24 cellular contexts compared by ENCODE assay signal in the genomic region with DNA sequence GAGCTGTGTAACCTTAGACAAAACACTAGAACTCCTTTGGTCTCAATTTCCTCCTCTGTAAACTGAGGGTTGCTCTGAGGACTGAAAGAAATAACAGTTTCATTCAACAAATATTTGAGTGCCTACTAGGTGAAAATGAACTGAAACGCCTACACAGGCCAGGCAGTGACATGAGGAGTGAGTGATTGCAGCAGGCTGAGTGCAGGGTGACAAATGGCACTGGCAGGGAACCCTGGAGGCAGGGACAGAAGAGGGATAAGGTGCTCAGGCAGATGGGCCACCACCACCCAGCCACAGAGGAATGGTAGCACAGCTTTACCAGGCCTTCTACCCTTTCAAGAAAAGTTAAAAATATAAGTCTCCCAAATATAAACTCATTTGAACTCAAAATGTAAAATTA. TPM values are rescaled to one million over a fixed set of nuclear protein-coding genes. Genes with fewer than 3 reads are reported as not detected.
A peak's percentile ranks its signal among the peaks of the same experiment; 100 is the strongest.
DNase-seq lines count a peak whose midpoint lies in the region; ATAC-seq, FAIRE-seq and TF ChIP-seq lines count a peak whose summit lies in the region.
"Had no signal": no experiment of that assay in that cellular context is flagged by ENCODE, and none has a peak within 500 bp of the region (broad histone marks: within the 10 kb centered on the region; RNA-seq: fewer than 3 reads in every experiment).

No MANE protein-coding gene starts in this region.

- H3K4me1 ChIP-seq in mammary epithelial cell (ENCODE audit: insufficient read depth, low read length) = peaks cover 32% of the 10 kb centered on the region
- no peaks in the 10 kb centered on the region for H3K4me1 ChIP-seq in small intestine (ENCODE audit: control insufficient read depth in 2 of 2, insufficient read depth in 1 of 2, low read depth in 1 of 2, low read length in 1 of 2)
- H3K4me1 ChIP-seq: foreskin keratinocyte had no signal

- H3K27ac Mint-ChIP-seq in MCF 10A (ENCODE audit: low read depth, unreplicated experiment) = no peak overlapping the region
- H3K27ac Mint-ChIP-seq in nephron progenitor cell = peak overlapping the region; percentile 92
- H3K27ac Mint-ChIP-seq: activated naive CD4-positive, alpha-beta T cell treated with anti-CD3 and anti-CD28 coated beads, Interleukin-2, amount 50 U/mL, for 24 hours; GM23338 had no signal

- 0% methylated on average over 1 of the region's 1 CpG for WGBS in mammary epithelial cell (ENCODE audit: low coverage, missing lambda C conversion rate)
- WGBS in small intestine, 3 donors = 83 to 92% (median 86%) methylated on average over 1 of the region's 1 CpG

- peaks cover 5% of the 10 kb centered on the region for H3K4me1 Mint-ChIP-seq in MCF 10A (ENCODE audit: insufficient read depth, unreplicated experiment)
- peaks cover 18% of the 10 kb centered on the region for H3K4me1 Mint-ChIP-seq in nephron progenitor cell
- H3K4me1 Mint-ChIP-seq: activated naive CD4-positive, alpha-beta T cell treated with anti-CD3 and anti-CD28 coated beads, Interleukin-2, amount 50 U/mL, for 24 hours had no signal

- no peak overlapping the region for H2AFZ ChIP-seq in mammary epithelial cell (ENCODE audit: low read depth, low read length)
- H2AFZ ChIP-seq: GM23338 had no signal

- POLR2A ChIA-PET in MCF 10A (lab: Yijun Ruan, JAX) = interaction anchor here (0.7 to 2.5 kb wide), 6 partner anchors 10 to 39 kb away, joined by 3 to 10 read pairs (median 4); no protein-coding TSS in a partner anchor

- H3K9me3 Mint-ChIP-seq in MCF 10A (ENCODE audit: unreplicated experiment) = no peaks in the 10 kb centered on the region
- H3K9me3 Mint-ChIP-seq in nephron progenitor cell = no peaks in the 10 kb centered on the region
- H3K9me3 Mint-ChIP-seq: activated naive CD4-positive, alpha-beta T cell treated with anti-CD3 and anti-CD28 coated beads, Interleukin-2, amount 50 U/mL, for 24 hours; GM23338 had no signal

- H3K36me3 ChIP-seq in mammary epithelial cell (ENCODE audit: insufficient read depth, low read length) (peaks cover 46% of the 10 kb centered on the region), small intestine (ENCODE audit: control insufficient read depth in 2 of 2, insufficient read depth in 2 of 2, low read length in 2 of 2) (peaks cover 4 to 7% of the 10 kb centered on the region in 2 donors)

- DNase-seq in mammary epithelial cell (no peak), MCF 10A (ENCODE audit: unreplicated experiment) (no peak), nephron progenitor cell (no peak), activated gamma-delta T cell treated with Interleukin-2 at 50 U/mL for 16 hours (no peak), small intestine (no peak)
- DNase-seq: activated CD4-positive, alpha-beta T cell treated with anti-CD3 and anti-CD28 coated beads, Interleukin-2, amount 50 U/mL, for 1 hour; activated T-cell treated with anti-CD3 and anti-CD28 coated beads for 4 hours; cortex of kidney; foreskin keratinocyte; left cardiac atrium; NCI-H187 treated with DMSO at 0.1 percent for 48 hours; stimulated activated CD4-positive, alpha-beta T cell treated with anti-CD3 and anti-CD28 coated beads, Interleukin-2, amount 100 ng/mL, for 48 hours; stomach; SW 1271 had no signal

- dilution Hi-C loops in mammary epithelial cell (cut with HindIII; ENCODE audit: low sequenced_read_pairs) = no loop called here

- H3K27ac ChIP-seq in mammary epithelial cell (ENCODE audit: insufficient read depth, low read depth, low read length) (peak overlapping the region; percentile 61), cingulate gyrus (ENCODE audit: low read depth, low read length) (peak overlapping the region; percentile 86), temporal lobe (ENCODE audit: low read depth, low read length) (peak overlapping the region; percentile 98), small intestine (ENCODE audit: low read depth in 1 of 2, low read length in 1 of 2) (no peak overlapping the region)
- H3K27ac ChIP-seq: foreskin keratinocyte, KMS-11, stomach, vagina had no signal

- H3K9me3 ChIP-seq in mammary epithelial cell (replicated peaks; ENCODE audit: insufficient read depth, low read length) (no peaks in the 10 kb centered on the region), small intestine (ENCODE audit: control insufficient read depth, low read depth) (no peaks in the 10 kb centered on the region)
- H3K9me3 ChIP-seq: stomach, vagina had no signal

- BruUV-seq in mammary epithelial cell (replicated peaks; lab: Mats Ljungman, UMichigan) (no TSS peak), MCF 10A (replicated peaks; lab: Mats Ljungman, UMichigan) (no TSS peak)

- no peaks in the 10 kb centered on the region for H3K27me3 ChIP-seq in mammary epithelial cell (ENCODE audit: insufficient read depth, low read length)
- no peaks in the 10 kb centered on the region for H3K27me3 ChIP-seq in small intestine (ENCODE audit: control insufficient read depth in 2 of 2, insufficient read depth in 2 of 2, low read length in 2 of 2)
- H3K27me3 ChIP-seq: foreskin keratinocyte, stomach, vagina had no signal

- FAIRE-seq in small intestine (lab: Jason Lieb, UNC) = no peak
- FAIRE-seq: G401.6 had no signal

- CTCF ChIA-PET in mammary epithelial cell (lab: Charles Lee; ENCODE audit: low non-redundant PET) = no interaction called here
- CTCF ChIA-PET in MCF 10A (lab: Yijun Ruan, JAX) = interaction anchor here (2.0 kb wide), 1 partner anchor 11 kb away, joined by 4 read pairs; the partner anchor contains the start of gene RNU4ATAC

- peaks cover 64% of the 10 kb centered on the region for H3K79me2 ChIP-seq in mammary epithelial cell (ENCODE audit: insufficient read depth, low read length)

- intact Hi-C loops in mammary epithelial cell (cut with micrococcal nuclease) = no loop called here
- intact Hi-C loops in MCF 10A (cut with micrococcal nuclease) = no loop called here

- H3K36me3 Mint-ChIP-seq in MCF 10A (ENCODE audit: insufficient read depth, unreplicated experiment) = peaks cover 83% of the 10 kb centered on the region
- peaks cover 45% of the 10 kb centered on the region for H3K36me3 Mint-ChIP-seq in nephron progenitor cell (ENCODE audit: low read depth)

- H3K27me3 Mint-ChIP-seq in MCF 10A (ENCODE audit: insufficient read depth, unreplicated experiment) (no peaks in the 10 kb centered on the region), nephron progenitor cell (ENCODE audit: low read depth, poor library complexity) (no peaks in the 10 kb centered on the region)
- H3K27me3 Mint-ChIP-seq: activated naive CD4-positive, alpha-beta T cell treated with anti-CD3 and anti-CD28 coated beads, Interleukin-2, amount 50 U/mL, for 24 hours had no signal

- no peaks in the 10 kb centered on the region for H4K20me1 ChIP-seq in mammary epithelial cell (ENCODE audit: insufficient read depth, low read length)

- in situ Hi-C loops in mammary epithelial cell (cut with MboI; ENCODE audit: low sequenced_read_pairs in 2 of 2) = no loop called here

- H3K4me3 Mint-ChIP-seq in MCF 10A (ENCODE audit: unreplicated experiment) (no peak overlapping the region), nephron progenitor cell (no peak overlapping the region)
- H3K4me3 Mint-ChIP-seq: activated naive CD4-positive, alpha-beta T cell treated with anti-CD3 and anti-CD28 coated beads, Interleukin-2, amount 50 U/mL, for 24 hours; GM23338 had no signal

- peak overlapping the region; percentile 43 for H3K9ac ChIP-seq in mammary epithelial cell (ENCODE audit: insufficient read depth, low read length)
- H3K9ac ChIP-seq: KMS-11 had no signal

- TF ChIP-seq CTCF in mammary epithelial cell (conservative IDR thresholded peaks at IDR 0.05 in 1 of 2, IDR thresholded peaks at IDR 0.05 in 1 of 2; ENCODE audit: extremely low read depth in 1 of 2, insufficient read depth in 1 of 2, low read depth in 1 of 2, low read length in 2 of 2) = no peak
- no peak for TF ChIP-seq CTCF in MCF 10A (IDR thresholded peaks at IDR 0.05; ENCODE audit: unreplicated experiment)
- no peak for TF ChIP-seq CTCF in nephron progenitor cell (IDR thresholded peaks at IDR 0.05)

- H3K4me3 ChIP-seq in mammary epithelial cell (replicated peaks in 1 of 3; ENCODE audit: insufficient read depth in 1 of 3, low read depth in 2 of 3, low read length in 3 of 3) (no peak overlapping the region), small intestine (ENCODE audit: low read depth in 1 of 2, low read length in 2 of 2) (no peak overlapping the region)
- H3K4me3 ChIP-seq: GM23338, stomach, vagina had no signal

- ATAC-seq in GM18519 (IDR thresholded peaks at IDR 0.05; ENCODE audit: low FRiP score, unreplicated experiment) = no peak
- ATAC-seq: foreskin keratinocyte had no signal

- H3K4me2 ChIP-seq in mammary epithelial cell (ENCODE audit: insufficient read depth, low read depth, low read length) = peak overlapping the region; percentile 6
- H3K4me2 ChIP-seq: GM23338, KMS-11 had no signal

RNA-seq across cellular contexts. Expression of gene RNU4ATAC, which starts 11.5 kb away (rescaled TPM):
- total RNA-seq in mammary epithelial cell (under 1 TPM in 1 of 2 donors, not detected in 1; under 0.01 TPM), MCF 10A (2022) (not detected in 2 replicates), temporal lobe (under 0.01 TPM)
- polyA plus RNA-seq in mammary epithelial cell (not detected), small intestine (not detected)
- not detected for polyA minus RNA-seq in mammary epithelial cell
- total RNA-seq: epithelial cell of proximal tubule, foreskin keratinocyte, GM23338, osteoblast, vagina had no signal
- polyA plus RNA-seq: foreskin keratinocyte, GM23338, stomach had no signal

Comparison
In these comparisons a context has a peak if more than half of its experiments do, and no peak if none do; other contexts are left out.
1. H3K27ac ChIP-seq: peak in mammary epithelial cell (single experiment), cingulate gyrus (single experiment) and temporal lobe (single experiment); none in small intestine (0 of 2).